Comparison of ENCODE assay signal across 9 cellular contexts in genomic region chr15:68279218-68279533, GRCh38. TPM values are rescaled to one million over a fixed set of nuclear protein-coding genes. Genes with fewer than 3 reads are reported as not detected.
A peak's percentile ranks its signal among the peaks of the same experiment; 100 is the strongest.
DNase-seq lines count a peak whose midpoint lies in the region; ATAC-seq and TF ChIP-seq lines count a peak whose summit lies in the region.
"Had no signal": no experiment of that assay in that cellular context is flagged by ENCODE, and none has a peak within 500 bp of the region (broad histone marks: within the 10 kb centered on the region; RNA-seq: fewer than 3 reads in every experiment).

No MANE protein-coding gene starts in this region.

- H3K9me3 ChIP-seq in HEK293 (ENCODE audit: control insufficient read depth, insufficient read depth, low read depth, low read length), result no peaks in the 10 kb centered on the region

- peaks cover 62% of the 10 kb centered on the region for H3K4me1 Mint-ChIP-seq in activated T-helper 1 cell treated with anti-CD3 and anti-CD28 coated beads, Interleukin-12 subunit alpha, Interleukin-12 subunit beta, Interleukin-2, Interleukin-4 antibody, amounts not matched to agents 30 ng/mL and 10 ng/mL and 1 ng/mL, durations not matched to agents 14 hours and 24 hours and 36 hours (ENCODE audit: low read depth)
- peaks cover 47% of the 10 kb centered on the region for H3K4me1 Mint-ChIP-seq in stimulated activated effector memory CD8-positive, alpha-beta T cell treated with anti-CD3 and anti-CD28 coated beads, Interleukin-12 subunit alpha, Interleukin-12 subunit beta, amount 100 ng/mL, for 72 hours

- peak overlapping the region; percentile 97 for H3K27ac ChIP-seq in HEK293 (ENCODE audit: extremely low read depth, low read depth, low read length)

- ATAC-seq in stimulated activated effector memory CD8-positive, alpha-beta T cell treated with anti-CD3 and anti-CD28 coated beads, Interleukin-12 subunit alpha, Interleukin-12 subunit beta, amount 100 ng/mL, for 72 hours, result no peak
- no peak for ATAC-seq in HG02571 (IDR thresholded peaks at IDR 0.05; ENCODE audit: unreplicated experiment)

- peak overlapping the region; percentile 100 for H3K4me3 Mint-ChIP-seq in activated T-helper 1 cell treated with anti-CD3 and anti-CD28 coated beads, Interleukin-12 subunit alpha, Interleukin-12 subunit beta, Interleukin-2, Interleukin-4 antibody, amounts not matched to agents 30 ng/mL and 10 ng/mL and 1 ng/mL, durations not matched to agents 14 hours and 24 hours and 36 hours
- peak overlapping the region; percentile 99 for H3K4me3 Mint-ChIP-seq in stimulated activated effector memory CD8-positive, alpha-beta T cell treated with anti-CD3 and anti-CD28 coated beads, Interleukin-12 subunit alpha, Interleukin-12 subunit beta, amount 100 ng/mL, for 72 hours

- H3K27me3 Mint-ChIP-seq in activated T-helper 1 cell treated with anti-CD3 and anti-CD28 coated beads, Interleukin-12 subunit alpha, Interleukin-12 subunit beta, Interleukin-2, Interleukin-4 antibody, amounts not matched to agents 30 ng/mL and 10 ng/mL and 1 ng/mL, durations not matched to agents 14 hours and 24 hours and 36 hours (ENCODE audit: insufficient read depth), result no peaks in the 10 kb centered on the region

- TF ChIP-seq CTCF in HEK293 (tag by site-specific recombination; IDR thresholded peaks at IDR 0.05), result no peak

- peaks cover 5 to 9% of the 10 kb centered on the region in 2 experiments; a peak in 2 of 3 replicates for H3K36me3 ChIP-seq in HEK293 (ENCODE audit: control insufficient read depth in 2 of 2, insufficient read depth in 1 of 2, low read length in 2 of 2)

- DNase-seq in activated T-helper 1 cell treated with anti-CD3 and anti-CD28 coated beads, Interleukin-12 subunit alpha, Interleukin-12 subunit beta, Interleukin-2, Interleukin-4 antibody, amounts not matched to agents 30 ng/mL and 10 ng/mL and 1 ng/mL, durations not matched to agents 14 hours and 24 hours and 36 hours (ENCODE audit: low spot score), result no peak
- no peak for DNase-seq in stimulated activated effector memory CD8-positive, alpha-beta T cell treated with anti-CD3 and anti-CD28 coated beads, Interleukin-12 subunit alpha, Interleukin-12 subunit beta, amount 100 ng/mL, for 72 hours (ENCODE audit: low spot score in 2 of 2)
- DNase-seq in DMS153 (lab: John Stamatoyannopoulos, UW) (no peak), DMS79 (lab: John Stamatoyannopoulos, UW) (no peak), DMS53 (lab: John Stamatoyannopoulos, UW) (no peak)
- DNase-seq: activated CD4-positive, alpha-beta T cell treated with anti-CD3 and anti-CD28 coated beads for 4 hours had no signal

- intact Hi-C loops in activated T-helper 1 cell treated with anti-CD3 and anti-CD28 coated beads, Interleukin-12 subunit alpha, Interleukin-12 subunit beta, Interleukin-2, Interleukin-4 antibody, amounts not matched to agents 30 ng/mL and 10 ng/mL and 1 ng/mL, durations not matched to agents 14 hours and 24 hours and 36 hours (cut with micrococcal nuclease), result no loop called here

- POLR2A ChIA-PET in HEK293 (lab: Yijun Ruan, JAX), result interaction anchor here (1.1 kb wide), 2 partner anchors 15 to 83 kb away, joined by 3 read pairs; no protein-coding TSS in a partner anchor

- CTCF ChIA-PET in HEK293 (lab: Yijun Ruan, JAX), result interaction anchor here (0.8 to 4.3 kb wide), 5 partner anchors 16 to 28 kb away, joined by 3 to 31 read pairs (median 4); no protein-coding TSS in a partner anchor

- H3K27ac Mint-ChIP-seq in activated T-helper 1 cell treated with anti-CD3 and anti-CD28 coated beads, Interleukin-12 subunit alpha, Interleukin-12 subunit beta, Interleukin-2, Interleukin-4 antibody, amounts not matched to agents 30 ng/mL and 10 ng/mL and 1 ng/mL, durations not matched to agents 14 hours and 24 hours and 36 hours, result peak overlapping the region; percentile 97
- H3K27ac Mint-ChIP-seq in stimulated activated effector memory CD8-positive, alpha-beta T cell treated with anti-CD3 and anti-CD28 coated beads, Interleukin-12 subunit alpha, Interleukin-12 subunit beta, amount 100 ng/mL, for 72 hours, result peak overlapping the region; percentile 100

- H3K4me3 ChIP-seq in HEK293 (ENCODE audit: low read depth, low read length) (peak overlapping the region; percentile 95), iPS-11a (ENCODE audit: low read depth, low read length) (peak overlapping the region; percentile 98)

- H3K9me3 Mint-ChIP-seq in activated T-helper 1 cell treated with anti-CD3 and anti-CD28 coated beads, Interleukin-12 subunit alpha, Interleukin-12 subunit beta, Interleukin-2, Interleukin-4 antibody, amounts not matched to agents 30 ng/mL and 10 ng/mL and 1 ng/mL, durations not matched to agents 14 hours and 24 hours and 36 hours, result no peaks in the 10 kb centered on the region
- H3K9me3 Mint-ChIP-seq in stimulated activated effector memory CD8-positive, alpha-beta T cell treated with anti-CD3 and anti-CD28 coated beads, Interleukin-12 subunit alpha, Interleukin-12 subunit beta, amount 100 ng/mL, for 72 hours, result no peaks in the 10 kb centered on the region

- peaks cover 22% of the 10 kb centered on the region for H3K36me3 Mint-ChIP-seq in activated T-helper 1 cell treated with anti-CD3 and anti-CD28 coated beads, Interleukin-12 subunit alpha, Interleukin-12 subunit beta, Interleukin-2, Interleukin-4 antibody, amounts not matched to agents 30 ng/mL and 10 ng/mL and 1 ng/mL, durations not matched to agents 14 hours and 24 hours and 36 hours (ENCODE audit: low read depth)
- peaks cover 34% of the 10 kb centered on the region for H3K36me3 Mint-ChIP-seq in stimulated activated effector memory CD8-positive, alpha-beta T cell treated with anti-CD3 and anti-CD28 coated beads, Interleukin-12 subunit alpha, Interleukin-12 subunit beta, amount 100 ng/mL, for 72 hours

- peaks cover 13% of the 10 kb centered on the region; the same call in 1 of the 2 replicates for H3K4me1 ChIP-seq in HEK293 (ENCODE audit: control insufficient read depth, insufficient read depth, low read length)

TF ChIP-seq in HEK293, 187 proteins besides CTCF, POLR2A, EP300 and RAD21:
- no peak for TF ChIP-seq PRDM10 (tag by site-specific recombination; IDR thresholded peaks at IDR 0.05)
- no peak for TF ChIP-seq ZNF280D (tag by site-specific recombination; IDR thresholded peaks at IDR 0.05)
- TF ChIP-seq ZNF777 (tag by site-specific recombination; IDR thresholded peaks at IDR 0.05; ENCODE audit: borderline replicate concordance), result no peak
- TF ChIP-seq ZNF514 (tag by site-specific recombination; IDR thresholded peaks at IDR 0.05), result no peak
- no peak for TF ChIP-seq ZNF423 (tag by site-specific recombination; IDR thresholded peaks at IDR 0.05)
- 0 out of 2 replicates have a peak, but pooled peaks have one; percentile 26 for TF ChIP-seq ZNF664 (tag by site-specific recombination; IDR thresholded peaks at IDR 0.05)

RNA-seq across cellular contexts. Expression of gene FEM1B, which starts 1.6 kb away (rescaled TPM):
- total RNA-seq in activated T-helper 1 cell treated with anti-CD3 and anti-CD28 coated beads, Interleukin-12 subunit alpha, Interleukin-12 subunit beta, Interleukin-2, Interleukin-4 antibody, amounts not matched to agents 30 ng/mL and 10 ng/mL and 1 ng/mL, durations not matched to agents 14 hours and 24 hours and 36 hours, result 42.8 and 49.4 TPM in 2 replicates

RNA-seq across cellular contexts. Expression of gene CLN6, which starts 49.6 kb away (rescaled TPM):
- total RNA-seq in activated T-helper 1 cell treated with anti-CD3 and anti-CD28 coated beads, Interleukin-12 subunit alpha, Interleukin-12 subunit beta, Interleukin-2, Interleukin-4 antibody, amounts not matched to agents 30 ng/mL and 10 ng/mL and 1 ng/mL, durations not matched to agents 14 hours and 24 hours and 36 hours, result 95.3 and 98.3 TPM in 2 replicates
